ENCODE assay signal across 18 cellular contexts in the genomic region with DNA sequence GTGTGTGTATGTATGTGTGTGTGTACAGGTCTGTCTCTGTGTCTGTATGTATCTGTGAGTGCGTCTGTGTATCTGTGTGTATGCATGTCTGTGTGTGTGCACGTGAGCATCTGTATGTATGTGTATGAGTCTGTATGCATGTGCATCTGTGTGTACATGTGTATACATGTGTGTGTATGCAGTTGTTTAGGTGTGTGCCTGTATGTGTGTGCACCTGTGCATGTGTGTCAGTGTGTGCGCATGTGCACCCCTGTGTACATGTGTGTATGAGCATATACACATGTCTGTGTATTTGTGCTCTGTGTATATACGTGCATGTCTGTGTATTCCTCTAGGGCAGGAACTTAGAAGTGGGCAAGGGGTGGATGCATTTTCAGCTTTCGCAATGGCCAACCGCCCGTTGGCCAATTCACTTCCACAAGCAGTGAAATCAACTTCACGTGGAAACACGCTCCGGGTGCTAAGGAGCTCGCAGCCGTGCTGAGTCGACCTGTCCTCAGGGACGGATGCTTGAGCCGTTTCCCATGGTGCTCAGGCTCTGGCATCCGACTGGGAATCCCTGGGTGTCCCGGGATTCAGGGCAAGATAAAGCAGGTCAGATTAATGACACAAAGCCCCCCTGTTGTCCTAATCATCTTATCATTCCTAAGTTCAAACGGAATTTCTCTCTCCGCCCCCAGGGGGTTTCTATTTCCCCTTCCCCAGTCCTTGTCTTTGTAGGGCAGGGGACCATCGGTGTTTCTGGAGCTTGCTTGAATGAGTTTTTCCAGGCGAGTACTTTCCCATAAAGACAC.
DNase-seq lines count a peak whose midpoint lies in the region; ATAC-seq and TF ChIP-seq lines count a peak whose summit lies in the region.
"Had no signal": no experiment of that assay in that cellular context is flagged by ENCODE, and none has a peak within 500 bp of the region (broad histone marks: within the 10 kb centered on the region; RNA-seq: fewer than 3 reads in every experiment).

No MANE protein-coding gene starts in this region.

- H3K27me3 Mint-ChIP-seq in natural killer cell treated with Interleukin-12 subunit alpha and Interleukin-12 subunit beta and Interleukin-15 and Interleukin-18, amount 100 ng/mL, for 72 hours: peaks cover 34 to 41% of the 10 kb centered on the region in 2 donors
- peaks cover 37 to 57% of the 10 kb centered on the region in 2 donors for H3K27me3 Mint-ChIP-seq in natural killer cell (ENCODE audit: low read depth in 2 of 2)
- no peaks in the 10 kb centered on the region for H3K27me3 Mint-ChIP-seq in nephron progenitor cell (ENCODE audit: low read depth, poor library complexity)

- H3K9me3 Mint-ChIP-seq in natural killer cell treated with Interleukin-12 subunit alpha and Interleukin-12 subunit beta and Interleukin-15 and Interleukin-18, amount 100 ng/mL, for 72 hours: no peaks in the 10 kb centered on the region
- no peaks in the 10 kb centered on the region for H3K9me3 Mint-ChIP-seq in natural killer cell
- H3K9me3 Mint-ChIP-seq in nephron progenitor cell: peaks cover 10% of the 10 kb centered on the region

- peak; percentile 28 to 30 for ATAC-seq in natural killer cell treated with Interleukin-12 subunit alpha and Interleukin-12 subunit beta and Interleukin-15 and Interleukin-18, amount 100 ng/mL, for 72 hours
- no peak for ATAC-seq in natural killer cell
- ATAC-seq: Panc1 had no signal

- peaks cover 1 to 4% of the 10 kb centered on the region in 2 donors for H3K4me1 Mint-ChIP-seq in natural killer cell treated with Interleukin-12 subunit alpha and Interleukin-12 subunit beta and Interleukin-15 and Interleukin-18, amount 100 ng/mL, for 72 hours (ENCODE audit: low read depth in 2 of 2)
- H3K4me1 Mint-ChIP-seq in natural killer cell: peaks cover 3% of the 10 kb centered on the region in 2 donors
- peaks cover 57% of the 10 kb centered on the region for H3K4me1 Mint-ChIP-seq in nephron progenitor cell

- no peak for DNase-seq in natural killer cell treated with Interleukin-12 subunit alpha and Interleukin-12 subunit beta and Interleukin-15 and Interleukin-18, amount 100 ng/mL, for 72 hours (ENCODE audit: low spot score)
- DNase-seq in natural killer cell (no peak), ecto neural progenitor cell (ENCODE audit: low spot score) (peak; percentile 90), nephron progenitor cell (no peak), superior temporal gyrus (ENCODE audit: extremely low spot score) (no peak), DMS53 (lab: John Stamatoyannopoulos, UW) (no peak)
- no peak for DNase-seq in activated effector memory CD4-positive, alpha-beta T cell treated with anti-CD3 and anti-CD28 coated beads, Interleukin-2, amount 50 U/mL, for 16 hours
- no peak for DNase-seq in activated CD4-positive, CD25-positive, alpha-beta regulatory T cell (lab: John Stamatoyannopoulos, UW)
- DNase-seq: C1 segment of cervical spinal cord, DMS79, MG63, NCI-H1105, NCI-H1930, NCI-H2171, NCI-H446 treated with DMSO at 0.1 percent for 48 hours, NCI-H748 treated with DMSO at 0.1 percent for 48 hours, Right ventricle myocardium superior had no signal

- H3K4me3 Mint-ChIP-seq in natural killer cell treated with Interleukin-12 subunit alpha and Interleukin-12 subunit beta and Interleukin-15 and Interleukin-18, amount 100 ng/mL, for 72 hours: no peak overlapping the region
- H3K4me3 Mint-ChIP-seq in natural killer cell: no peak overlapping the region
- H3K4me3 Mint-ChIP-seq in nephron progenitor cell: no peak overlapping the region

- H3K27ac Mint-ChIP-seq in natural killer cell treated with Interleukin-12 subunit alpha and Interleukin-12 subunit beta and Interleukin-15 and Interleukin-18, amount 100 ng/mL, for 72 hours: no peak overlapping the region
- H3K27ac Mint-ChIP-seq in natural killer cell (no peak overlapping the region), nephron progenitor cell (peak overlapping the region; percentile 92)

- no peaks in the 10 kb centered on the region for H3K36me3 Mint-ChIP-seq in natural killer cell treated with Interleukin-12 subunit alpha and Interleukin-12 subunit beta and Interleukin-15 and Interleukin-18, amount 100 ng/mL, for 72 hours
- no peaks in the 10 kb centered on the region for H3K36me3 Mint-ChIP-seq in natural killer cell
- H3K36me3 Mint-ChIP-seq in nephron progenitor cell (ENCODE audit: low read depth): peaks cover 40% of the 10 kb centered on the region

- TF ChIP-seq CTCF in natural killer cell (IDR thresholded peaks at IDR 0.05): no peak
- TF ChIP-seq CTCF in nephron progenitor cell (IDR thresholded peaks at IDR 0.05): no peak

- intact Hi-C loops in natural killer cell (cut with micrococcal nuclease): no loop called here

Comparison
In these comparisons a context has a peak if more than half of its experiments do, and no peak if none do; other contexts are left out.
1. ATAC-seq: peak in natural killer cell treated with Interleukin-12 subunit alpha and Interleukin-12 subunit beta and Interleukin-15 and Interleukin-18, amount 100 ng/mL, for 72 hours (2 of 2); none in natural killer cell (0 of 3).